ENCODE assay signal across 1 cellular context in the genomic region with DNA sequence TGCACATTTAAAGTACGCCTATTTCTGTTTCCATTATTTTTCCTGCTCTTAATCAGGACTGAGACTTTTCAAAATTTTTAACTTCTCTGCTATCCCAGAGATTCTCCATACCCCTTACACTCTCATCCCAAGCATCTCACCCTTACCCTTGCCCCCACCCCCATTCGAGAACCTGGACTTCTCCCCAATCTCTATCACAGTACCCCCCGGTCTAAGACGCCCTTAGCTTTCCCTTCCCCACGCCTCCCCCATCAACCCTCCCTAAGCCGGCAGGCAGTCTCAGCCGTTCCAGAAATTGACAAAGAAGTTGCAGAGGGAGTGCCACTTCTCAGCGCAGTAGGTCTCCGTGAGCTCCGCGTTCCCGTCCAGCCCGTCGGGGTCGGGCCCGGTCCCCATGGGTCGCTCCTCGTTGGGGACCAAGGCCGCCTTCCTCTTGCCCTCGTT.
TF ChIP-seq lines count a peak whose summit lies in the region.

No MANE protein-coding gene starts in this region.

TF ChIP-seq in HCT116, 20 proteins besides CTCF, POLR2A, EP300 and RAD21 (continued from another document):
- no peak for TF ChIP-seq JUND (IDR thresholded peaks at IDR 0.05)
TF ChIP-seq in HCT116: peak in this region for 0.
